ENCODE assay signal across 11 cellular contexts in the genomic region with DNA sequence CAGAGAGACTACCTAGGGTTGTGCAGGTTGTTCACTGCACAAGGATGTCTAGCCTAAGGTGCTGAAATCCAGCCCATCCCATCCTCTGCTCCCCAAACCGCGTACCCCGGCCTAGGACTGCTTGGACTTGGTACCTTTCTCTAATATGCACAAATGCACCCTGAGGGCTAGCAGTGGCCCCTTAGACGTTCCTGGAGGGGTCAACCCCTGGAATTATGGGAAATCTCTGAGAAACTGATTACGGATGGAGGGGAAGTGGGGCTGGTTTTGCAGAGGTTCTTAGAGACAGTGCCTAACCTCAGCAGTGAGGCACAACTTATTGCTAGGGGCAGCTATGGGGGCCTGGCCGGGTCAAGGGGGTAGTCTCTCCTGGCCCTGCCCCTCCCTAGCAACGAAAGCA. TPM values are rescaled to one million over a fixed set of nuclear protein-coding genes. Genes with fewer than 3 reads are reported as not detected.
A peak's percentile ranks its signal among the peaks of the same experiment; 100 is the strongest.
DNase-seq lines count a peak whose midpoint lies in the region; ATAC-seq and TF ChIP-seq lines count a peak whose summit lies in the region.
"Had no signal": no experiment of that assay in that cellular context is flagged by ENCODE, and none has a peak within 500 bp of the region (broad histone marks: within the 10 kb centered on the region; RNA-seq: fewer than 3 reads in every experiment).

No MANE protein-coding gene starts in this region.

- CTCF ChIA-PET in Calu3 (lab: Charles Lee): interaction anchor here (0.5 to 1.4 kb wide), 4 partner anchors 11 to 1191 kb away, joined by 3 to 16 read pairs (median 5); partner anchors contain the start of gene FIBP

- ATAC-seq in RWPE2 (ENCODE audit: low read depth) (no peak), HG03565 (IDR thresholded peaks at IDR 0.05; ENCODE audit: unreplicated experiment) (no peak)

- peaks cover 29% of the 10 kb centered on the region; the same call in 1 of the 2 replicates for H3K36me3 ChIP-seq in RWPE2 (ENCODE audit: low read depth)
- peaks cover 0 to 16% (median 7%) of the 10 kb centered on the region in 4 donors for H3K36me3 ChIP-seq in esophagus muscularis mucosa

- H3K9me3 Mint-ChIP-seq in Calu3 (ENCODE audit: low read depth, unreplicated experiment): no peaks in the 10 kb centered on the region

- no peak for DNase-seq in Calu3
- no peak for DNase-seq in RWPE2 (ENCODE audit: low spot score)
- no peak for DNase-seq in esophagus muscularis mucosa (ENCODE audit: extremely low spot score)
- no peak for DNase-seq in retinal pigment epithelial cell (ENCODE audit: low read depth)
- DNase-seq in NCI-H1105 treated with DMSO at 0.1 percent for 48 hours (lab: John Stamatoyannopoulos, UW): no peak
- no peak for DNase-seq in iPS-NIHi7 (ENCODE audit: extremely low spot score)
- no peak for DNase-seq in nucleus accumbens (lab: John Stamatoyannopoulos, UW)
- DNase-seq: activated effector memory CD4-positive, alpha-beta T cell treated with Interleukin-2 at 50 U/mL for 16 hours; KG1; stimulated activated CD4-positive, alpha-beta T cell treated with anti-CD3 and anti-CD28 coated beads, Interleukin-12 subunit alpha, Interleukin-12 subunit beta, amount 100 ng/mL, for 4 hours had no signal

- H3K4me3 Mint-ChIP-seq in Calu3 (ENCODE audit: low read depth, unreplicated experiment): peak overlapping the region; percentile 94

- BruUV-seq in Calu3 (replicated peaks; lab: Mats Ljungman, UMichigan): no TSS peak

- peaks cover 72% of the 10 kb centered on the region for H3K4me1 ChIP-seq in RWPE2 (ENCODE audit: insufficient read depth, poor library complexity, severe bottlenecking)
- H3K4me1 ChIP-seq in esophagus muscularis mucosa: peaks cover 57 to 77% (median 70%) of the 10 kb centered on the region in 4 donors

- H3K4me1 Mint-ChIP-seq in Calu3 (ENCODE audit: low read depth, unreplicated experiment): peaks cover 56% of the 10 kb centered on the region

- no peaks in the 10 kb centered on the region for H3K9me3 ChIP-seq in RWPE2 (ENCODE audit: severe bottlenecking)
- H3K9me3 ChIP-seq in esophagus muscularis mucosa: no peaks in the 10 kb centered on the region

- H3K27me3 ChIP-seq in RWPE2 (ENCODE audit: insufficient read depth, poor library complexity, severe bottlenecking) (no peaks in the 10 kb centered on the region), esophagus muscularis mucosa (no peaks in the 10 kb centered on the region)

- intact Hi-C loops in Calu3 (cut with micrococcal nuclease; ENCODE audit: unreplicated experiment) (no loop called here), esophagus muscularis mucosa (cut with DNase I) (no loop called here)

- WGBS in esophagus muscularis mucosa: 68% methylated on average over 7 of the region's 7 CpGs

- peak overlapping the region; percentile 99 for H3K27ac Mint-ChIP-seq in Calu3 (ENCODE audit: unreplicated experiment)

- H3K27ac ChIP-seq in RWPE2 (ENCODE audit: poor library complexity, severe bottlenecking) (peak overlapping the region; percentile 98), esophagus muscularis mucosa (replicated peaks in 1 of 4) (peak overlapping the region; percentile 91 to 99 (median 94))

- H3K27me3 Mint-ChIP-seq in Calu3 (ENCODE audit: unreplicated experiment): no peaks in the 10 kb centered on the region

- H3K36me3 Mint-ChIP-seq in Calu3 (ENCODE audit: insufficient read depth, unreplicated experiment): peaks cover 67% of the 10 kb centered on the region

- no peak for TF ChIP-seq EP300 in esophagus muscularis mucosa (IDR thresholded peaks at IDR 0.05)

- H3K4me3 ChIP-seq in RWPE2 (ENCODE audit: severe bottlenecking) (peak overlapping the region; percentile 18), esophagus muscularis mucosa (peak overlapping the region in 1 of 4 donors; percentile 19), retinal pigment epithelial cell (ENCODE audit: low read length) (peak overlapping the region; percentile 23)

- TF ChIP-seq CTCF in Calu3 (IDR thresholded peaks at IDR 0.05; ENCODE audit: unreplicated experiment) (no peak), RWPE2 (IDR thresholded peaks at IDR 0.05; ENCODE audit: poor library complexity, severe bottlenecking) (no peak), esophagus muscularis mucosa (IDR thresholded peaks at IDR 0.05) (no peak), retinal pigment epithelial cell (conservative IDR thresholded peaks at IDR 0.05; ENCODE audit: low read depth, low read length) (no peak)

- TF ChIP-seq POLR2A in esophagus muscularis mucosa (IDR thresholded peaks at IDR 0.05; ENCODE audit: low read depth): no peak

RNA-seq across cellular contexts. Expression of gene C11orf68, which starts 2.5 kb away (rescaled TPM):
- 25.9 and 27.4 TPM in 2 replicates for total RNA-seq in Calu3 (2022)
- total RNA-seq in esophagus muscularis mucosa: 10 to 100 TPM; 18.2 to 56.0 (median 28.0) TPM

RNA-seq across cellular contexts. Expression of gene DRAP1, which starts 2.8 kb away (rescaled TPM):
- 106 and 114 TPM in 2 replicates for total RNA-seq in Calu3 (2022)
- total RNA-seq in esophagus muscularis mucosa: 100 to 1,000 TPM in 2 of 4 donors, 10 to 100 TPM in 2; 78.4 to 122 (median 101) TPM

RNA-seq across cellular contexts. Expression of gene FOSL1, which starts 16.2 kb away (rescaled TPM):
- 69.8 and 76.1 TPM in 2 replicates for total RNA-seq in Calu3 (2022)
- total RNA-seq in esophagus muscularis mucosa: 10 to 100 TPM in 1 of 4 donors, 1 to 10 TPM in 2, not detected in 1; 3.2 to 47.2 (median 8.7) TPM

RNA-seq across cellular contexts. Expression of gene CCDC85B, which starts 25.9 kb away (rescaled TPM):
- 26.6 and 30.2 TPM in 2 replicates for total RNA-seq in Calu3 (2022)
- 10 to 100 TPM; 63.5 to 99.5 (median 84.6) TPM for total RNA-seq in esophagus muscularis mucosa

RNA-seq across cellular contexts. Expression of gene FIBP, which starts 28.1 kb away (rescaled TPM):
- 75.8 and 79.2 TPM in 2 replicates for total RNA-seq in Calu3 (2022)
- 10 to 100 TPM; 33.2 to 74.3 (median 48.6) TPM for total RNA-seq in esophagus muscularis mucosa
